ENCODE assay signal across 14 cellular contexts in the genomic region with DNA sequence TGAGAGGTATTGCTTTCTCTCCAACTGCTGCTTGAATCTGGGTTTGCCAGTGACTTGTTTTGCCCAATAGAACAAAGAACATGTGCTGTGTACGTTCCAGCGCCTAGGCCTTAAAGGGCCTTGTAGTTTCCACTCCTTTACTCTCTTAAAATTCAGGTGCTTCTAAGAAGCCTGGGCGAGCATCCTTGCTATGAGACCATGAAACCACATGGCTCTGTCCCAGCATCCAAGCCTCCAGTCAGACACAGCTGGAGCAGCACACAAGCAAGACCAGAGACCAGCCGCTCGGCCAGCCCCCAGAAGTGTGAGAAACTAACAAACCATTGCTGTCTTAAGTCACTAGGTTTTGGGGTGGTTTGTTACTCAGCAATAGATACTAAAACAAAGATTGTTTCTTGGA. TPM values are rescaled to one million over a fixed set of nuclear protein-coding genes. Genes with fewer than 3 reads are reported as not detected.
DNase-seq lines count a peak whose midpoint lies in the region; TF ChIP-seq lines count a peak whose summit lies in the region.
"Had no signal": no experiment of that assay in that cellular context is flagged by ENCODE, and none has a peak within 500 bp of the region (broad histone marks: within the 10 kb centered on the region; RNA-seq: fewer than 3 reads in every experiment).

No MANE protein-coding gene starts in this region.

- no TSS peak for BruUV-seq in A673 (replicated peaks; lab: Mats Ljungman, UMichigan)

- H3K4ac ChIP-seq in mesendoderm (ENCODE audit: low read depth, low read length): no peak overlapping the region

- H3K18ac ChIP-seq in mesendoderm (ENCODE audit: low read length): no peak overlapping the region

- peaks cover 14% of the 10 kb centered on the region for H3K36me3 Mint-ChIP-seq in HFFc6 (ENCODE audit: low read depth)

- H3K79me2 ChIP-seq in mesendoderm (ENCODE audit: control insufficient read depth, insufficient read depth, low read length): no peaks in the 10 kb centered on the region

- no peak overlapping the region for H3K56ac ChIP-seq in mesendoderm (ENCODE audit: low read length)

- no peak overlapping the region for H3K4me3 Mint-ChIP-seq in HFFc6
- H3K4me3 Mint-ChIP-seq: activated T-helper 17 cell treated with anti-CD3 and anti-CD28 coated beads, Interleukin-2, amount 50 U/mL, for 72 hours had no signal

- no peaks in the 10 kb centered on the region for H3K79me1 ChIP-seq in mesendoderm (ENCODE audit: low read length)

- no peak for TF ChIP-seq CTCF in A673 (conservative IDR thresholded peaks at IDR 0.05; ENCODE audit: low read depth, low read length)
- TF ChIP-seq CTCF in HFFc6 (IDR thresholded peaks at IDR 0.05): no peak
- TF ChIP-seq CTCF in dorsolateral prefrontal cortex (IDR thresholded peaks at IDR 0.05 in 54 of 56, conservative IDR thresholded peaks at IDR 0.05 in 2 of 56; ENCODE audit: low read depth in 1 of 56, partially characterized antibody in 56 of 56): no peak
- TF ChIP-seq CTCF in neutrophil (IDR thresholded peaks at IDR 0.05): no peak
- no peak for TF ChIP-seq CTCF in GM10266 (IDR thresholded peaks at IDR 0.05; ENCODE audit: control insufficient read depth, insufficient read depth, low read depth, missing control alignments)

- H3K4me1 ChIP-seq in A673 (ENCODE audit: insufficient read depth, low read length, poor library complexity, severe bottlenecking) (peaks cover 22% of the 10 kb centered on the region), neutrophil (ENCODE audit: control insufficient read depth in 1 of 2, insufficient read depth in 1 of 2, low read depth in 1 of 2, low read length in 1 of 2) (peaks cover 75 to 76% of the 10 kb centered on the region in 2 experiments), mesendoderm (ENCODE audit: control insufficient read depth, low read depth, low read length) (peaks cover 22% of the 10 kb centered on the region)

- H2BK120ac ChIP-seq in mesendoderm (ENCODE audit: low read depth, low read length): no peak overlapping the region

- H3K9me3 ChIP-seq in A673 (ENCODE audit: low read depth, low read length, poor library complexity, severe bottlenecking): no peaks in the 10 kb centered on the region
- no peaks in the 10 kb centered on the region for H3K9me3 ChIP-seq in neutrophil
- H3K9me3 ChIP-seq: ovary had no signal

- no peak overlapping the region for H3K9ac ChIP-seq in mesendoderm (ENCODE audit: low read length)

- H2AK5ac ChIP-seq in mesendoderm (ENCODE audit: low read length): no peak overlapping the region

- intact Hi-C loops in A673 (cut with micrococcal nuclease; ENCODE audit: unreplicated experiment) (loop anchor here (10.0 kb wide), 1 partner anchor 270 kb away; the partner anchor contains the start of gene BOLA1), dorsolateral prefrontal cortex (cut with DNase I) (no loop called here)

- H3K27me3 ChIP-seq in A673 (replicated peaks; ENCODE audit: insufficient read depth, low read depth, low read length, poor library complexity): no peaks in the 10 kb centered on the region
- H3K27me3 ChIP-seq in dorsolateral prefrontal cortex: peaks cover 0 to 10% (median 0%) of the 10 kb centered on the region in 45 donors
- H3K27me3 ChIP-seq in neutrophil: no peaks in the 10 kb centered on the region
- H3K27me3 ChIP-seq in mesendoderm (ENCODE audit: insufficient read depth, low read length, poor library complexity): no peaks in the 10 kb centered on the region
- H3K27me3 ChIP-seq: ovary had no signal

- no CpG with 5 or more reads among the region's 5 CpGs for WGBS in mesendoderm (ENCODE audit: extremely low coverage, insufficient coverage, low lambda C conversion rate)

- H3K4me1 Mint-ChIP-seq in HFFc6 (ENCODE audit: low read depth): peaks cover 63% of the 10 kb centered on the region

- no peak overlapping the region for H2BK15ac ChIP-seq in mesendoderm (replicated peaks; ENCODE audit: low read depth)

- H2BK5ac ChIP-seq in mesendoderm (ENCODE audit: low read length): no peak overlapping the region

- CTCF ChIA-PET in A673 (lab: Charles Lee): interaction anchor here (2.5 kb wide), 1 partner anchor 92 kb away, joined by 20 read pairs; no protein-coding TSS in a partner anchor

- H3K27ac ChIP-seq in A673 (ENCODE audit: low read depth, low read length, poor library complexity, severe bottlenecking) (peak overlapping the region; percentile 99), dorsolateral prefrontal cortex (peak overlapping the region in 46 of 59 donors; percentile 2 to 97 (median 89)), neutrophil (peak overlapping the region; percentile 97), mesendoderm (ENCODE audit: low read depth, low read length) (no peak overlapping the region)

- H4K5ac ChIP-seq in mesendoderm (ENCODE audit: low read length): no peak overlapping the region

- POLR2A ChIA-PET in A673 (lab: Charles Lee; ENCODE audit: low non-redundant PET): no interaction called here

- H3K9me3 Mint-ChIP-seq in HFFc6: no peaks in the 10 kb centered on the region
- H3K9me3 Mint-ChIP-seq: activated T-helper 17 cell treated with anti-CD3 and anti-CD28 coated beads, Interleukin-2, amount 50 U/mL, for 72 hours had no signal

- no peak overlapping the region for H4K8ac ChIP-seq in mesendoderm (ENCODE audit: low read depth, low read length)

- H3K4me2 ChIP-seq in mesendoderm (ENCODE audit: low read length): no peak overlapping the region

- peak overlapping the region; percentile 29; the same call in 1 of the 2 replicates for H3K27ac Mint-ChIP-seq in HFFc6
- H3K27ac Mint-ChIP-seq: activated T-helper 17 cell treated with anti-CD3 and anti-CD28 coated beads, Interleukin-2, amount 50 U/mL, for 72 hours had no signal

- H3K4me3 ChIP-seq in A673 (ENCODE audit: low read depth, low read length, poor library complexity, severe bottlenecking) (no peak overlapping the region), dorsolateral prefrontal cortex (no peak overlapping the region), neutrophil (ENCODE audit: low read depth in 1 of 2, low read length in 1 of 2) (peak overlapping the region in 1 of 2 experiments; percentile 24), mesendoderm (ENCODE audit: low read length) (no peak overlapping the region)
- H3K4me3 ChIP-seq: ovary had no signal

- DNase-seq in A673 (ENCODE audit: low spot score) (no peak), HFFc6 (no peak), dorsolateral prefrontal cortex (no peak), NCI-H2029 (lab: John Stamatoyannopoulos, UW) (no peak), NCI-H1694 treated with DMSO at 0.1 percent for 48 hours (lab: John Stamatoyannopoulos, UW) (no peak), GM10266 (ENCODE audit: extremely low spot score) (no peak), mesendoderm (no peak)
- DNase-seq: central memory CD4-positive, alpha-beta T cell; NCI-H1105 treated with DMSO at 0.1 percent for 48 hours; NCI-H82; ovary; stimulated activated CD4-positive, alpha-beta T cell treated with anti-CD3 and anti-CD28 coated beads, Interleukin-2, amount 100 ng/mL, for 48 hours had no signal

- peaks cover 4% of the 10 kb centered on the region for H3K27me3 Mint-ChIP-seq in HFFc6 (ENCODE audit: insufficient read depth)
- H3K27me3 Mint-ChIP-seq: activated T-helper 17 cell treated with anti-CD3 and anti-CD28 coated beads, Interleukin-2, amount 50 U/mL, for 72 hours had no signal

- H3K23ac ChIP-seq in mesendoderm (ENCODE audit: low read length): no peak overlapping the region

- peaks cover 3% of the 10 kb centered on the region for H3K36me3 ChIP-seq in A673 (ENCODE audit: insufficient read depth, low read length, poor library complexity, severe bottlenecking)
- H3K36me3 ChIP-seq in neutrophil: peaks cover 3% of the 10 kb centered on the region
- no peaks in the 10 kb centered on the region for H3K36me3 ChIP-seq in mesendoderm (ENCODE audit: control insufficient read depth, insufficient read depth, low read length)
- H3K36me3 ChIP-seq: ovary had no signal

RNA-seq across cellular contexts. Expression of gene PLEKHO1, which starts 15.1 kb away (rescaled TPM):
- total RNA-seq in A673 (2021) (67.2 and 73.1 TPM in 2 replicates), dorsolateral prefrontal cortex (100 to 1,000 TPM in 1 of 120 experiments, 10 to 100 TPM in 119; 30.1 to 103 (median 57.3) TPM)
- total RNA-seq in HFFc6 (2021; fragmentation: NEBNext Ultra II Directional; extraction: Animal tissue kit (Norgen Biotek cat#: 25700)): 10 to 100 TPM; 30.9 to 36.7 (median 32.6) TPM
- 44.0 TPM for polyA plus RNA-seq in mesendoderm (2013, experiment 1 of 2)
- polyA plus RNA-seq in mesendoderm (2013, experiment 2 of 2): 44.5 TPM
